8 cellular contexts compared by ENCODE assay signal in genomic region chr1:109041614-109042473, GRCh38. TPM values are rescaled to one million over a fixed set of nuclear protein-coding genes. Genes with fewer than 3 reads are reported as not detected.
DNase-seq lines count a peak whose midpoint lies in the region; ATAC-seq, FAIRE-seq and TF ChIP-seq lines count a peak whose summit lies in the region.

Gene WDR47 (minus strand): TSS chr1:109042102. CDS start chr1:109023512, 18,590 bp downstream.

- H3K4me1 ChIP-seq in small intestine (ENCODE audit: control insufficient read depth in 2 of 2, insufficient read depth in 1 of 2, low read depth in 1 of 2, low read length in 1 of 2) = no peaks in the 10 kb centered on the region

- H3K4me3 ChIP-seq in AG04449 (ENCODE audit: low read depth, low read length) (peak within 1 kb of the TSS; percentile 87), WI38 (ENCODE audit: low read depth, low read length) (peak within 1 kb of the TSS; percentile 93), bronchial epithelial cell (ENCODE audit: low read depth, low read length) (peak within 1 kb of the TSS; percentile 99), small intestine (ENCODE audit: low read depth in 1 of 2, low read length in 2 of 2) (peak within 1 kb of the TSS; percentile 63 to 96)

- no peak for TF ChIP-seq CTCF in AG04449 (IDR thresholded peaks at IDR 0.05; ENCODE audit: insufficient read depth, low read length, missing control alignments)
- TF ChIP-seq CTCF in WI38 (IDR thresholded peaks at IDR 0.05; ENCODE audit: low read depth, low read length) = no peak
- no peak for TF ChIP-seq CTCF in bronchial epithelial cell (IDR thresholded peaks at IDR 0.05; ENCODE audit: insufficient read depth, low read length, severe bottlenecking)

- H3K27me3 ChIP-seq in bronchial epithelial cell (ENCODE audit: control insufficient read depth, insufficient read depth, low read length) (no peaks in the 10 kb centered on the region), small intestine (ENCODE audit: control insufficient read depth in 2 of 2, insufficient read depth in 2 of 2, low read length in 2 of 2) (no peaks in the 10 kb centered on the region)

- DNase-seq in AG04449 (ENCODE audit: low read depth, low spot score) (peak; percentile 54), NCI-H2196 treated with DMSO at 0.1 percent for 48 hours (lab: John Stamatoyannopoulos, UW; ENCODE audit: unreplicated experiment) (peak; percentile 83), bronchial epithelial cell (ENCODE audit: low read depth) (peak; percentile 90), iPS-NIHi11 (ENCODE audit: low spot score) (peak; percentile 99), small intestine (peak; percentile 97)

- no peak for FAIRE-seq in bronchial epithelial cell (lab: Jason Lieb, UNC)
- no peak for FAIRE-seq in small intestine (lab: Jason Lieb, UNC)

- peak; percentile 96 for ATAC-seq in GM18907 (IDR thresholded peaks at IDR 0.05; ENCODE audit: unreplicated experiment)
- ATAC-seq in HG03139 (IDR thresholded peaks at IDR 0.05; ENCODE audit: unreplicated experiment) = peak; percentile 96

- POLR2A ChIA-PET in AG04449 (lab: Yijun Ruan, JAX) = interaction anchor here (0.5 to 1.6 kb wide), 5 partner anchors 14 to 79 kb away, joined by 3 to 9 read pairs (median 3); partner anchors contain the start of genes CLCC1 and TAF13

- H3K36me3 ChIP-seq in bronchial epithelial cell (ENCODE audit: control insufficient read depth, insufficient read depth, low read length) = no peaks in the 10 kb centered on the region
- H3K36me3 ChIP-seq in small intestine (ENCODE audit: control insufficient read depth in 2 of 2, insufficient read depth in 2 of 2, low read length in 2 of 2) = no peaks in the 10 kb centered on the region

- H3K9me3 ChIP-seq in small intestine (ENCODE audit: control insufficient read depth, low read depth) = no peaks in the 10 kb centered on the region

- 0 to 1% (median 0%) methylated on average over 51 to 90 of the region's 90 CpGs for WGBS in small intestine, 3 donors

- H3K27ac ChIP-seq in small intestine (ENCODE audit: low read depth in 1 of 2, low read length in 1 of 2) = peak within 1 kb of the TSS; percentile 85 to 88

- CTCF ChIA-PET in AG04449 (lab: Yijun Ruan, JAX) = interaction anchor here (0.6 to 1.4 kb wide), 2 partner anchors 59 to 71 kb away, joined by 3 to 4 read pairs; a partner anchor contains a TSS

RNA-seq across cellular contexts. Expression of gene WDR47, which starts in this region (rescaled TPM):
- 16.8 and 21.0 TPM in 2 replicates for total RNA-seq in bronchial epithelial cell
- polyA plus RNA-seq in small intestine = 1 to 10 TPM; 2.7 to 4.5 (median 4.3) TPM

Comparison
In these comparisons a context has a peak if more than half of its experiments do, and no peak if none do; other contexts are left out.
1. Peak in every context shown above with its lines: DNase-seq, ATAC-seq, H3K4me3 ChIP-seq and H3K27ac ChIP-seq.